ENCODE assay signal across 12 cellular contexts in genomic region chr22:36433318-36434231, GRCh38. TPM values are rescaled to one million over a fixed set of nuclear protein-coding genes. Genes with fewer than 3 reads are reported as not detected.
DNase-seq lines count a peak whose midpoint lies in the region; ATAC-seq, FAIRE-seq and TF ChIP-seq lines count a peak whose summit lies in the region.
"Had no signal": no experiment of that assay in that cellular context is flagged by ENCODE, and none has a peak within 500 bp of the region (broad histone marks: within the 10 kb centered on the region; RNA-seq: fewer than 3 reads in every experiment).

No MANE protein-coding gene starts in this region.

- H3K4me3 Mint-ChIP-seq in MCF 10A (ENCODE audit: unreplicated experiment), result no peak overlapping the region
- H3K4me3 Mint-ChIP-seq in memory B cell, result no peak overlapping the region

- H3K9me3 Mint-ChIP-seq in MCF 10A (ENCODE audit: unreplicated experiment) (no peaks in the 10 kb centered on the region), memory B cell (no peaks in the 10 kb centered on the region)

- H3K4me1 ChIP-seq in breast epithelium (peaks cover 10 to 12% of the 10 kb centered on the region in 2 donors), Panc1 (ENCODE audit: control insufficient read depth, insufficient read depth, low read length) (peaks cover 42% of the 10 kb centered on the region)

- H3K36me3 ChIP-seq in breast epithelium (no peaks in the 10 kb centered on the region), Panc1 (ENCODE audit: control insufficient read depth, insufficient read depth, low read length) (no peaks in the 10 kb centered on the region)
- H3K36me3 ChIP-seq: esophagus squamous epithelium, MG63 had no signal

- in situ Hi-C loops in Panc1 (cut with HindIII; ENCODE audit: low pct_unique_long_range_greater_than_20kb, low sequenced_read_pairs), result no loop called here

- no peak for TF ChIP-seq POLR2A in breast epithelium (IDR thresholded peaks at IDR 0.05)

- TF ChIP-seq CTCF in breast epithelium (IDR thresholded peaks at IDR 0.05), result no peak
- no peak for TF ChIP-seq CTCF in MCF 10A (IDR thresholded peaks at IDR 0.05; ENCODE audit: unreplicated experiment)
- TF ChIP-seq CTCF in Panc1 (IDR thresholded peaks at IDR 0.05), result no peak

- intact Hi-C loops in breast epithelium (cut with DNase I; ENCODE audit: low total_unique reads), result no loop called here
- intact Hi-C loops in MCF 10A (cut with micrococcal nuclease), result no loop called here
- intact Hi-C loops in Panc1 (cut with micrococcal nuclease; ENCODE audit: unreplicated experiment), result no loop called here

- POLR2A ChIA-PET in MCF 10A (lab: Yijun Ruan, JAX) (no interaction called here), Panc1 (lab: Charles Lee) (interaction anchor here (0.7 kb wide), 1 partner anchor 18 kb away, joined by 3 read pairs; no protein-coding TSS in a partner anchor)

- H3K36me3 Mint-ChIP-seq in MCF 10A (ENCODE audit: insufficient read depth, unreplicated experiment) (peaks cover 7% of the 10 kb centered on the region), memory B cell (no peaks in the 10 kb centered on the region)

- H3K27ac ChIP-seq in breast epithelium, result peak overlapping the region; percentile 79 to 81
- H3K27ac ChIP-seq in Panc1 (ENCODE audit: low read length), result peak overlapping the region; percentile 78
- H3K27ac ChIP-seq: esophagus squamous epithelium had no signal

- H3K4me1 Mint-ChIP-seq in MCF 10A (ENCODE audit: insufficient read depth, unreplicated experiment), result peaks cover 23% of the 10 kb centered on the region
- H3K4me1 Mint-ChIP-seq in memory B cell, result peaks cover 21% of the 10 kb centered on the region

- H3K27ac Mint-ChIP-seq in MCF 10A (ENCODE audit: low read depth, unreplicated experiment) (no peak overlapping the region), memory B cell (peak overlapping the region; percentile 82)

- peak; percentile 81 for FAIRE-seq in urothelium cell line (lab: Jason Lieb, UNC)

- no peaks in the 10 kb centered on the region for H3K27me3 Mint-ChIP-seq in MCF 10A (ENCODE audit: insufficient read depth, unreplicated experiment)
- H3K27me3 Mint-ChIP-seq in memory B cell, result no peaks in the 10 kb centered on the region

- CTCF ChIA-PET in MCF 10A (lab: Yijun Ruan, JAX) (interaction anchor here (0.6 to 1.2 kb wide), 2 partner anchors 37 to 1384 kb away, joined by 3 to 4 read pairs; no protein-coding TSS in a partner anchor), Panc1 (lab: Charles Lee) (no interaction called here)

- DNase-seq in breast epithelium (ENCODE audit: low spot score in 2 of 2) (no peak), MCF 10A (ENCODE audit: unreplicated experiment) (no peak), Panc1 (ENCODE audit: low read depth, low spot score) (no peak), memory B cell (ENCODE audit: low spot score in 2 of 2) (no peak), urothelium cell line (ENCODE audit: low spot score) (peak; percentile 57), GM03348 (ENCODE audit: low spot score) (no peak)
- DNase-seq: activated effector memory CD4-positive, alpha-beta T cell treated with anti-CD3 and anti-CD28 coated beads, Interleukin-2, amount 50 U/mL, for 16 hours; esophagus squamous epithelium; MG63 had no signal

- no peaks in the 10 kb centered on the region for H3K9me3 ChIP-seq in breast epithelium
- no peaks in the 10 kb centered on the region for H3K9me3 ChIP-seq in Panc1 (ENCODE audit: control insufficient read depth, insufficient read depth, low read depth, low read length)
- H3K9me3 ChIP-seq: esophagus squamous epithelium, MG63 had no signal

- ATAC-seq in Panc1 (peak; percentile 40), memory B cell (ENCODE audit: low read depth) (no peak), GM19023 (IDR thresholded peaks at IDR 0.05; ENCODE audit: unreplicated experiment) (no peak), HG03354 (IDR thresholded peaks at IDR 0.05; ENCODE audit: poor library complexity, severe bottlenecking, unreplicated experiment) (no peak)

- H3K27me3 ChIP-seq in breast epithelium, result no peaks in the 10 kb centered on the region
- no peaks in the 10 kb centered on the region for H3K27me3 ChIP-seq in Panc1 (ENCODE audit: control insufficient read depth, insufficient read depth, low read length)
- H3K27me3 ChIP-seq: esophagus squamous epithelium, MG63 had no signal

- no peak overlapping the region for H3K4me3 ChIP-seq in breast epithelium
- no peak overlapping the region for H3K4me3 ChIP-seq in Panc1 (ENCODE audit: low read depth in 2 of 2, low read length in 2 of 2)
- H3K4me3 ChIP-seq: esophagus squamous epithelium, lung, MG63 had no signal

- BruUV-seq in MCF 10A (replicated peaks; lab: Mats Ljungman, UMichigan) (no TSS peak), Panc1 (replicated peaks; lab: Mats Ljungman, UMichigan) (no TSS peak)

RNA-seq across cellular contexts. Expression of gene MYH9, which starts 45.8 kb away (rescaled TPM):
- total RNA-seq in breast epithelium (100 to 1,000 TPM; 169 to 392 (median 268) TPM), MCF 10A (2022) (643 and 653 TPM in 2 replicates), Panc1 (2021; ENCODE audit: unreplicated experiment) (788 TPM)
- 1,068 TPM for polyA plus RNA-seq in Panc1 (2012; ENCODE audit: insufficient read length)

RNA-seq across cellular contexts. Expression of gene TXN2, which starts 47.9 kb away (rescaled TPM):
- total RNA-seq in breast epithelium (10 to 100 TPM; 52.3 to 71.1 (median 58.1) TPM), MCF 10A (2022) (61.5 and 83.2 TPM in 2 replicates), Panc1 (2021; ENCODE audit: unreplicated experiment) (64.1 TPM)
- polyA plus RNA-seq in Panc1 (2012; ENCODE audit: insufficient read length), result 102 TPM
